ENCODE assay signal across 1 cellular context in genomic region chr15:61070111-61070901, GRCh38.
TF ChIP-seq lines count a peak whose summit lies in the region.

No MANE protein-coding gene starts in this region.

TF ChIP-seq in liver, 16 proteins besides CTCF, POLR2A, EP300 and RAD21 (continued from another document):
- TF ChIP-seq REST (IDR thresholded peaks at IDR 0.05) (peak; percentile 31), ATF3 (IDR thresholded peaks at IDR 0.05) (no peak), HNF4G (IDR thresholded peaks at IDR 0.05) (peak; percentile 54), JUND (IDR thresholded peaks at IDR 0.05) (no peak), FOXA1 (IDR thresholded peaks at IDR 0.05) (no peak), YY1 (IDR thresholded peaks at IDR 0.05) (peak; percentile 82), SP1 (IDR thresholded peaks at IDR 0.05) (peak; percentile 60), TAF1 (conservative IDR thresholded peaks at IDR 0.05) (no peak), RXRA (IDR thresholded peaks at IDR 0.05) (peak; percentile 74 to 89), HNF4A (conservative IDR thresholded peaks at IDR 0.05) (peak; percentile 83 to 91), ZBTB33 (IDR thresholded peaks at IDR 0.05) (peak; percentile 60), GABPA (IDR thresholded peaks at IDR 0.05 in 1 of 2, conservative IDR thresholded peaks at IDR 0.05 in 1 of 2) (no peak)
- TF ChIP-seq, protein P1, sequence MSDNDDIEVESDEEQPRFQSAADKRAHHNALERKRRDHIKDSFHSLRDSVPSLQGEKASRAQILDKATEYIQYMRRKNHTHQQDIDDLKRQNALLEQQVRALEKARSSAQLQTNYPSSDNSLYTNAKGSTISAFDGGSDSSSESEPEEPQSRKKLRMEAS (IDR thresholded peaks at IDR 0.05): peak; percentile 75
TF ChIP-seq in liver: peak in this region for 8.
